15 cellular contexts compared by ENCODE assay signal in the genomic region with DNA sequence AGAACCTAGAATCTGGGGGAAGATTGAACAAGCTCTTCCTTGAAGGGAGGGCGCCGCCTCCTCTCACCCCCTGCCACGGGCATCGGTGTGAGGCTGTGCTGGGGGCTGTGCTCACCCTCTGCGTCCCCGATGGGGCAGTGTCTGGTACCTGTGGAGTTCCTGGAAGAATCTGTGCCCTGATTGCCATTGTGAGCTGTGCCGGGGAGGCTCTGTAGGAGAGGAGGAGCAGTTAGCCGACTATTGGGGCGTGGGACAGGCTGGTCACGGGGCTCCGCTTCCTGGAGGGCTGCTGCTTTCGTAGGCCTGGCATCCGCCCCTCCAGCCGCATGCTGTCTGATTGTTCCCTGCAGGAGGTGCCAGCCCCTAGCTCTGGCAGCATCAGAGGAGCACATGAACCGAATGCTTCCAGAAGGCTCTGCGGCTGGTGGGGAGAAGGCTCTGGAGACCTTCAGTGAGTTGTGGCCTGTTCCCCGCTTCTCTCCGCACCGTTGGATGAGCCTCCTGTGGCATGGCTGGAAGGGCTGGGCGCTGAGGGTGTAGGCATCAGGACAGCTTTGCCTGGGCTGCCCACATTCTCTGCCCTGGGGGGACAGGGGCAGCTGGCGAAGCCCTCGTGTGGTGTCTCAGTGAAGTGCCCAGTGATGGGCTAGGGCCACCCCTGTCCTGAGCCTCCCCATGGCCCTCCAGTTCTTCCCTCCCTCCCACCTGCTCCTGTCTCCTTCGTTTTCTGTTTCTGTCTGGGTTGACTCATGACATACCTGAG.
A peak's percentile ranks its signal among the peaks of the same experiment; 100 is the strongest.
DNase-seq lines count a peak whose midpoint lies in the region; ATAC-seq, FAIRE-seq and TF ChIP-seq lines count a peak whose summit lies in the region.
"Had no signal": no experiment of that assay in that cellular context is flagged by ENCODE, and none has a peak within 500 bp of the region (broad histone marks: within the 10 kb centered on the region; RNA-seq: fewer than 3 reads in every experiment).

No MANE protein-coding gene starts in this region.

- no peaks in the 10 kb centered on the region for H3K9me2 ChIP-seq in PC-3 (replicated peaks; ENCODE audit: low read length)

- WGBS in right lobe of liver (ENCODE audit: insufficient coverage, low coverage, low lambda C conversion rate, missing lambda C conversion rate) = 67% methylated on average over 1 of the region's 23 CpGs
- WGBS in suprapubic skin = 70% methylated on average over 7 of the region's 23 CpGs

- no peak overlapping the region for H3K4me3 ChIP-seq in PC-3 (ENCODE audit: low read length)
- no peak overlapping the region for H3K4me3 ChIP-seq in endothelial cell of umbilical vein (replicated peaks in 1 of 3; ENCODE audit: insufficient read depth in 1 of 3, low read depth in 1 of 3, low read length in 3 of 3)
- no peak overlapping the region for H3K4me3 ChIP-seq in right lobe of liver
- no peak overlapping the region for H3K4me3 ChIP-seq in suprapubic skin
- peak overlapping the region in 1 of 3 donors; percentile 4 for H3K4me3 ChIP-seq in breast epithelium

- dilution Hi-C loops in endothelial cell of umbilical vein (cut with MboI; ENCODE audit: extremely low pct_ligation_motif_present, low sequenced_read_pairs) = no loop called here

- H3K9ac ChIP-seq in PC-3 (ENCODE audit: low read length) (no peak overlapping the region), endothelial cell of umbilical vein (replicated peaks; ENCODE audit: extremely low read depth, insufficient read depth, low read length) (peak overlapping the region; percentile 19)

- H3K27ac Mint-ChIP-seq in progenitor cell of endocrine pancreas = no peak overlapping the region
- H3K27ac Mint-ChIP-seq: activated naive CD8-positive, alpha-beta T cell treated with anti-CD3 and anti-CD28 coated beads, Interleukin-2, amount 50 U/mL, for 24 hours; activated T-helper 1 cell treated with anti-CD3 and anti-CD28 coated beads, Interleukin-12 subunit alpha, Interleukin-12 subunit beta, Interleukin-2, Interleukin-4 antibody, amounts not matched to agents 30 ng/mL and 10 ng/mL and 1 ng/mL, durations not matched to agents 14 hours and 24 hours and 36 hours; CD4-positive, CD25-positive, alpha-beta regulatory T cell; natural killer cell treated with Interleukin-12 subunit alpha and Interleukin-12 subunit beta and Interleukin-15 and Interleukin-18, amount 100 ng/mL, for 72 hours; stimulated activated memory B cell treated with anti-CD40 and anti-IgM and Interleukin-4, amounts not matched to agents 10 μg/mL and 1 μg/mL and 100 μg/mL, for 72 hours had no signal

- CTCF ChIA-PET in PC-3 (lab: Charles Lee) = no interaction called here
- CTCF ChIA-PET in endothelial cell of umbilical vein (lab: Charles Lee) = interaction anchor here (0.6 to 1.1 kb wide), 2 partner anchors 139 to 501 kb away, joined by 3 read pairs; a partner anchor contains a TSS

- TF ChIP-seq POLR2A in endothelial cell of umbilical vein (IDR thresholded peaks at IDR 0.05; ENCODE audit: low read depth, low read length) (no peak), right lobe of liver (IDR thresholded peaks at IDR 0.05) (no peak), suprapubic skin (IDR thresholded peaks at IDR 0.05) (no peak), breast epithelium (IDR thresholded peaks at IDR 0.05) (no peak)

- peak; percentile 24 for FAIRE-seq in endothelial cell of umbilical vein (lab: Jason Lieb, UNC)

- H3K9me3 Mint-ChIP-seq in progenitor cell of endocrine pancreas (ENCODE audit: low read depth) = no peaks in the 10 kb centered on the region
- H3K9me3 Mint-ChIP-seq: natural killer cell treated with Interleukin-12 subunit alpha and Interleukin-12 subunit beta and Interleukin-15 and Interleukin-18, amount 100 ng/mL, for 72 hours had no signal

- H3K4me2 ChIP-seq in PC-3 (ENCODE audit: low read length) (no peak overlapping the region), endothelial cell of umbilical vein (ENCODE audit: insufficient read depth, low read length) (no peak overlapping the region)

- BruUV-seq in PC-3 (replicated peaks; lab: Mats Ljungman, UMichigan) (no TSS peak), endothelial cell of umbilical vein (replicated peaks; lab: Mats Ljungman, UMichigan) (no TSS peak)

- H3K27me3 Mint-ChIP-seq in progenitor cell of endocrine pancreas = no peaks in the 10 kb centered on the region
- H3K27me3 Mint-ChIP-seq: activated naive CD8-positive, alpha-beta T cell treated with anti-CD3 and anti-CD28 coated beads, Interleukin-2, amount 50 U/mL, for 24 hours; CD4-positive, CD25-positive, alpha-beta regulatory T cell; natural killer cell treated with Interleukin-12 subunit alpha and Interleukin-12 subunit beta and Interleukin-15 and Interleukin-18, amount 100 ng/mL, for 72 hours had no signal

- H3K27ac ChIP-seq in PC-3 (ENCODE audit: low read length) = no peak overlapping the region
- no peak overlapping the region for H3K27ac ChIP-seq in endothelial cell of umbilical vein (ENCODE audit: insufficient read depth, low read depth, low read length)
- no peak overlapping the region for H3K27ac ChIP-seq in right lobe of liver
- peak overlapping the region; percentile 33 for H3K27ac ChIP-seq in suprapubic skin
- peak overlapping the region in 1 of 2 donors; percentile 68 for H3K27ac ChIP-seq in breast epithelium

- H3F3A ChIP-seq in PC-3 (ENCODE audit: low read length, unreplicated experiment) = no peaks in the 10 kb centered on the region

- H3K4me1 Mint-ChIP-seq in progenitor cell of endocrine pancreas (ENCODE audit: low read depth) = peaks cover 2% of the 10 kb centered on the region
- H3K4me1 Mint-ChIP-seq: activated naive CD8-positive, alpha-beta T cell treated with anti-CD3 and anti-CD28 coated beads, Interleukin-2, amount 50 U/mL, for 24 hours; CD4-positive, CD25-positive, alpha-beta regulatory T cell; stimulated activated memory B cell treated with anti-CD40 and anti-IgM and Interleukin-4, amounts not matched to agents 10 μg/mL and 1 μg/mL and 100 μg/mL, for 72 hours had no signal

- H3K9me3 ChIP-seq in PC-3 (ENCODE audit: low read length) = no peaks in the 10 kb centered on the region
- no peaks in the 10 kb centered on the region for H3K9me3 ChIP-seq in endothelial cell of umbilical vein (replicated peaks; ENCODE audit: control insufficient read depth, insufficient read depth, low read length)
- no peaks in the 10 kb centered on the region for H3K9me3 ChIP-seq in right lobe of liver
- no peaks in the 10 kb centered on the region for H3K9me3 ChIP-seq in suprapubic skin
- no peaks in the 10 kb centered on the region for H3K9me3 ChIP-seq in breast epithelium

- no peak for TF ChIP-seq CTCF in PC-3 (conservative IDR thresholded peaks at IDR 0.05; ENCODE audit: low read depth, low read length)
- TF ChIP-seq CTCF in endothelial cell of umbilical vein (IDR thresholded peaks at IDR 0.05; ENCODE audit: extremely low read depth in 1 of 2, insufficient read depth in 1 of 2, low read depth in 1 of 2, low read length in 2 of 2) = peak in 1 of 2 donors; percentile 6
- TF ChIP-seq CTCF in right lobe of liver (IDR thresholded peaks at IDR 0.05) = no peak
- no peak for TF ChIP-seq CTCF in suprapubic skin (IDR thresholded peaks at IDR 0.05)
- TF ChIP-seq CTCF in progenitor cell of endocrine pancreas (IDR thresholded peaks at IDR 0.05; ENCODE audit: unreplicated experiment) = no peak
- no peak for TF ChIP-seq CTCF in breast epithelium (IDR thresholded peaks at IDR 0.05)

- POLR2A ChIA-PET in PC-3 (lab: Charles Lee; ENCODE audit: unreplicated experiment) (no interaction called here), endothelial cell of umbilical vein (lab: Charles Lee) (no interaction called here)

- H3K4me3 Mint-ChIP-seq in progenitor cell of endocrine pancreas (ENCODE audit: low read depth) = no peak overlapping the region
- H3K4me3 Mint-ChIP-seq: activated naive CD8-positive, alpha-beta T cell treated with anti-CD3 and anti-CD28 coated beads, Interleukin-2, amount 50 U/mL, for 24 hours; activated T-helper 1 cell treated with anti-CD3 and anti-CD28 coated beads, Interleukin-12 subunit alpha, Interleukin-12 subunit beta, Interleukin-2, Interleukin-4 antibody, amounts not matched to agents 30 ng/mL and 10 ng/mL and 1 ng/mL, durations not matched to agents 14 hours and 24 hours and 36 hours; CD4-positive, CD25-positive, alpha-beta regulatory T cell; natural killer cell treated with Interleukin-12 subunit alpha and Interleukin-12 subunit beta and Interleukin-15 and Interleukin-18, amount 100 ng/mL, for 72 hours; stimulated activated memory B cell treated with anti-CD40 and anti-IgM and Interleukin-4, amounts not matched to agents 10 μg/mL and 1 μg/mL and 100 μg/mL, for 72 hours had no signal

- H4K20me1 ChIP-seq in PC-3 (ENCODE audit: low read length) = no peaks in the 10 kb centered on the region
- H4K20me1 ChIP-seq in endothelial cell of umbilical vein (replicated peaks; ENCODE audit: control insufficient read depth, extremely low read depth, insufficient read depth, low read length) = no peaks in the 10 kb centered on the region

- H3K9me1 ChIP-seq in endothelial cell of umbilical vein (replicated peaks; ENCODE audit: control insufficient read depth, extremely low read depth, insufficient read depth, low read length) = no peaks in the 10 kb centered on the region

- H3K79me2 ChIP-seq in PC-3 (ENCODE audit: low read length) (no peaks in the 10 kb centered on the region), endothelial cell of umbilical vein (ENCODE audit: control insufficient read depth, insufficient read depth, low read length) (no peaks in the 10 kb centered on the region)

- ATAC-seq in PC-3 (peak; percentile 12), right lobe of liver (peak; percentile 7 to 28 (median 18))
- ATAC-seq: activated naive CD8-positive, alpha-beta T cell treated with anti-CD3 and anti-CD28 coated beads, Interleukin-2, amount 50 U/mL, for 24 hours; stimulated activated memory B cell treated with anti-CD40 and anti-IgM and Interleukin-4, amounts not matched to agents 10 μg/mL and 1 μg/mL and 100 μg/mL, for 72 hours had no signal

- no peaks in the 10 kb centered on the region for H3K36me3 ChIP-seq in PC-3 (ENCODE audit: low read depth, low read length)
- H3K36me3 ChIP-seq in endothelial cell of umbilical vein (ENCODE audit: control insufficient read depth in 2 of 2, extremely low read depth in 1 of 2, insufficient read depth in 2 of 2, low read length in 2 of 2) = peaks cover 0 to 3% of the 10 kb centered on the region in 2 experiments
- H3K36me3 ChIP-seq in right lobe of liver = no peaks in the 10 kb centered on the region
- H3K36me3 ChIP-seq in suprapubic skin = no peaks in the 10 kb centered on the region
- no peaks in the 10 kb centered on the region for H3K36me3 ChIP-seq in breast epithelium

- H2AFZ ChIP-seq in PC-3 (ENCODE audit: low read length) = no peak overlapping the region
- H2AFZ ChIP-seq in endothelial cell of umbilical vein (ENCODE audit: low read depth, low read length) = no peak overlapping the region

- H3K27me3 ChIP-seq in PC-3 (ENCODE audit: low read length) (no peaks in the 10 kb centered on the region), endothelial cell of umbilical vein (ENCODE audit: control insufficient read depth in 2 of 2, insufficient read depth in 2 of 2, low read length in 2 of 2) (no peaks in the 10 kb centered on the region), right lobe of liver (no peaks in the 10 kb centered on the region), suprapubic skin (no peaks in the 10 kb centered on the region), breast epithelium (no peaks in the 10 kb centered on the region)

- H3K4me1 ChIP-seq in PC-3 (ENCODE audit: insufficient read depth, low read length) = no peaks in the 10 kb centered on the region
- H3K4me1 ChIP-seq in endothelial cell of umbilical vein (ENCODE audit: control insufficient read depth, extremely low read depth, insufficient read depth, low read length) = peaks cover 6% of the 10 kb centered on the region
- no peaks in the 10 kb centered on the region for H3K4me1 ChIP-seq in right lobe of liver
- no peaks in the 10 kb centered on the region for H3K4me1 ChIP-seq in suprapubic skin
- H3K4me1 ChIP-seq in breast epithelium = no peaks in the 10 kb centered on the region

- intact Hi-C loops in PC-3 (cut with micrococcal nuclease) (no loop called here), endothelial cell of umbilical vein (cut with micrococcal nuclease) (no loop called here), right lobe of liver (cut with DNase I) (no loop called here), breast epithelium (cut with DNase I; ENCODE audit: low total_unique reads) (no loop called here)

- no peak for TF ChIP-seq EP300 in suprapubic skin (IDR thresholded peaks at IDR 0.05)

- no peaks in the 10 kb centered on the region for H3K36me3 Mint-ChIP-seq in progenitor cell of endocrine pancreas (ENCODE audit: insufficient read depth)
- H3K36me3 Mint-ChIP-seq: CD4-positive, CD25-positive, alpha-beta regulatory T cell; natural killer cell treated with Interleukin-12 subunit alpha and Interleukin-12 subunit beta and Interleukin-15 and Interleukin-18, amount 100 ng/mL, for 72 hours; stimulated activated memory B cell treated with anti-CD40 and anti-IgM and Interleukin-4, amounts not matched to agents 10 μg/mL and 1 μg/mL and 100 μg/mL, for 72 hours had no signal

- no peak for DNase-seq in PC-3
- peak; percentile 47 for DNase-seq in endothelial cell of umbilical vein (ENCODE audit: low read depth, low spot score)
- DNase-seq in right lobe of liver = no peak
- DNase-seq in suprapubic skin (ENCODE audit: low spot score in 2 of 2) = no peak
- DNase-seq in retina = no peak
- DNase-seq in progenitor cell of endocrine pancreas (ENCODE audit: low spot score, unreplicated experiment) = no peak
- DNase-seq in activated CD4-positive, alpha-beta T cell treated with anti-CD3 and anti-CD28 coated beads, Interleukin-2, amount 50 U/mL, for 1 hour = no peak
- no peak for DNase-seq in breast epithelium (ENCODE audit: low spot score in 2 of 2)
- DNase-seq: activated naive CD8-positive, alpha-beta T cell treated with anti-CD3 and anti-CD28 coated beads, Interleukin-2, amount 50 U/mL, for 24 hours; CD4-positive, CD25-positive, alpha-beta regulatory T cell; mammary epithelial cell; NCI-H2171 had no signal
